1 cellular context compared by ENCODE assay signal in the genomic region with DNA sequence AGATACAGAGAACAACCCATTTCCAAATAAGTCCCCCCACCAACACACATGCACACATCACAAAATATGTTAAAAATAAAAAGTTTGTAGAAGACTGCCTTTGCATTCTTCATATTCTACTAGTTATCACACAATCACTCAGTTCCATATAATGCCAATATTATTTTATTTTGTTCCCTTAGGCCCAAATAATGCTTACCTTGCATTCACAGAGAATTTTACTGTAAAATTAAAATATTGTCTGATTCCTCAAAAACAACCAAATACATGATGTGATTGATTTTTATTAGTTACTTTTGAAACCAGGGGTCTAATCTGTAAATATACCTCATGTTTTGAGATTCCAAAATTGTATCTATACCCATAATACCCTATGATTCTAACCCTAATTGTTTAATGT.
A peak's percentile ranks its signal among the peaks of the same experiment; 100 is the strongest.
TF ChIP-seq lines count a peak whose summit lies in the region.

No MANE protein-coding gene starts in this region.

TF ChIP-seq in HepG2, 621 proteins besides CTCF, POLR2A, EP300 and RAD21 (continued from another document):
- TF ChIP-seq DZIP1 (CRISPR knock-in tag; IDR thresholded peaks at IDR 0.05) (no peak), MAFF (IDR thresholded peaks at IDR 0.05; ENCODE audit: low read depth, low read length) (peak; percentile 72), RELA (CRISPR knock-in tag; IDR thresholded peaks at IDR 0.05) (no peak), NR2F1 (CRISPR knock-in tag; IDR thresholded peaks at IDR 0.05) (no peak), ZFYVE20 (CRISPR knock-in tag; IDR thresholded peaks at IDR 0.05; ENCODE audit: borderline replicate concordance, low read depth) (no peak), ZNF891 (CRISPR knock-in tag; IDR thresholded peaks at IDR 0.05) (no peak), ZFP1 (CRISPR knock-in tag; IDR thresholded peaks at IDR 0.05) (no peak), ZNF530 (CRISPR knock-in tag; IDR thresholded peaks at IDR 0.05; ENCODE audit: low read depth) (no peak), KLF6 (CRISPR knock-in tag; IDR thresholded peaks at IDR 0.05) (no peak), YEATS2 (CRISPR knock-in tag; IDR thresholded peaks at IDR 0.05; ENCODE audit: borderline replicate concordance) (no peak)
- TF ChIP-seq, protein P1, sequence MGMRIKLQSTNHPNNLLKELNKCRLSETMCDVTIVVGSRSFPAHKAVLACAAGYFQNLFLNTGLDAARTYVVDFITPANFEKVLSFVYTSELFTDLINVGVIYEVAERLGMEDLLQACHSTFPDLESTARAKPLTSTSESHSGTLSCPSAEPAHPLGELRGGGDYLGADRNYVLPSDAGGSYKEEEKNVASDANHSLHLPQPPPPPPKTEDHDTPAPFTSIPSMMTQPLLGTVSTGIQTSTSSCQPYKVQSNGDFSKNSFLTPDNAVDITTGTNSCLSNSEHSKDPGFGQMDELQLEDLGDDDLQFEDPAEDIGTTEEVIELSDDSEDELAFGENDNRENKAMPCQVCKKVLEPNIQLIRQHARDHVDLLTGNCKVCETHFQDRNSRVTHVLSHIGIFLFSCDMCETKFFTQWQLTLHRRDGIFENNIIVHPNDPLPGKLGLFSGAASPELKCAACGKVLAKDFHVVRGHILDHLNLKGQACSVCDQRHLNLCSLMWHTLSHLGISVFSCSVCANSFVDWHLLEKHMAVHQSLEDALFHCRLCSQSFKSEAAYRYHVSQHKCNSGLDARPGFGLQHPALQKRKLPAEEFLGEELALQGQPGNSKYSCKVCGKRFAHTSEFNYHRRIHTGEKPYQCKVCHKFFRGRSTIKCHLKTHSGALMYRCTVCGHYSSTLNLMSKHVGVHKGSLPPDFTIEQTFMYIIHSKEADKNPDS (CRISPR knock-in tag; IDR thresholded peaks at IDR 0.05), result no peak
